In genomic region chrX:70549429-70549828, GRCh38 we compare ENCODE assay signal across 20 cellular contexts.
DNase-seq lines count a peak whose midpoint lies in the region; ATAC-seq, FAIRE-seq and TF ChIP-seq lines count a peak whose summit lies in the region.
"Had no signal": no experiment of that assay in that cellular context is flagged by ENCODE, and none has a peak within 500 bp of the region (broad histone marks: within the 10 kb centered on the region; RNA-seq: fewer than 3 reads in every experiment).

No MANE protein-coding gene starts in this region.

- no peaks in the 10 kb centered on the region for H3K4me1 ChIP-seq in thyroid gland
- no peaks in the 10 kb centered on the region for H3K4me1 ChIP-seq in CD8-positive, alpha-beta T cell (ENCODE audit: insufficient read depth, low read length)

- H3K27ac Mint-ChIP-seq in activated T-helper 17 cell treated with anti-CD3 and anti-CD28 coated beads, Interleukin-2, amount 50 U/mL, for 72 hours = peak overlapping the region; percentile 17
- no peak overlapping the region for H3K27ac Mint-ChIP-seq in CD8-positive, alpha-beta T cell
- no peak overlapping the region for H3K27ac Mint-ChIP-seq in activated CD4-positive, alpha-beta memory T cell treated with anti-CD3 and anti-CD28 coated beads for 36 hours
- H3K27ac Mint-ChIP-seq: B cell; CD4-positive, CD25-positive, alpha-beta regulatory T cell; CD8-positive, alpha-beta memory T cell; GM23338; H9 had no signal

- H3K4me3 ChIP-seq in bronchial epithelial cell (ENCODE audit: low read depth, low read length) = no peak overlapping the region
- no peak overlapping the region for H3K4me3 ChIP-seq in thyroid gland (replicated peaks in 1 of 3)
- H3K4me3 ChIP-seq in CD8-positive, alpha-beta T cell (ENCODE audit: low read depth, low read length) = no peak overlapping the region
- H3K4me3 ChIP-seq: BLaER1, GM12878, GM23338 had no signal

- DNase-seq in bronchial epithelial cell (ENCODE audit: low read depth) (no peak), thyroid gland (peak; percentile 10 to 33), mesenteric fat pad (ENCODE audit: low spot score) (no peak)
- DNase-seq in CD8-positive, alpha-beta T cell = no peak
- no peak for DNase-seq in activated CD4-positive, alpha-beta memory T cell treated with anti-CD3 and anti-CD28 coated beads for 36 hours
- DNase-seq: CD4-positive, CD25-positive, alpha-beta regulatory T cell; CD8-positive, alpha-beta memory T cell; DMS 273 treated with DMSO at 0.1 percent for 48 hours; DMS79; EL; GDM1; H9 had no signal

- H3K9me3 Mint-ChIP-seq in activated T-helper 17 cell treated with anti-CD3 and anti-CD28 coated beads, Interleukin-2, amount 50 U/mL, for 72 hours = no peaks in the 10 kb centered on the region
- no peaks in the 10 kb centered on the region for H3K9me3 Mint-ChIP-seq in CD8-positive, alpha-beta T cell
- no peaks in the 10 kb centered on the region for H3K9me3 Mint-ChIP-seq in activated CD4-positive, alpha-beta memory T cell treated with anti-CD3 and anti-CD28 coated beads for 36 hours
- H3K9me3 Mint-ChIP-seq: CD4-positive, CD25-positive, alpha-beta regulatory T cell; GM23338 had no signal

- TF ChIP-seq CTCF in bronchial epithelial cell (IDR thresholded peaks at IDR 0.05; ENCODE audit: insufficient read depth, low read length, severe bottlenecking) = no peak
- TF ChIP-seq CTCF in thyroid gland (IDR thresholded peaks at IDR 0.05) = no peak
- no peak for TF ChIP-seq CTCF in CD8-positive, alpha-beta T cell (IDR thresholded peaks at IDR 0.05)

- no peak overlapping the region for H3K27ac ChIP-seq in thyroid gland
- no peak overlapping the region for H3K27ac ChIP-seq in CD8-positive, alpha-beta T cell (ENCODE audit: low read depth, low read length)
- H3K27ac ChIP-seq: BLaER1, C4-2B had no signal

- no peaks in the 10 kb centered on the region for H3K27me3 ChIP-seq in bronchial epithelial cell (ENCODE audit: control insufficient read depth, insufficient read depth, low read length)
- no peaks in the 10 kb centered on the region for H3K27me3 ChIP-seq in thyroid gland
- no peaks in the 10 kb centered on the region for H3K27me3 ChIP-seq in CD8-positive, alpha-beta T cell (ENCODE audit: insufficient read depth, low read length)

- no peak for ATAC-seq in activated T-helper 17 cell treated with anti-CD3 and anti-CD28 coated beads, Interleukin-2, amount 50 U/mL, for 72 hours (replicated peaks)
- ATAC-seq in CD8-positive, alpha-beta T cell = no peak
- ATAC-seq: GM12878, GM23338, HCT116 had no signal

- no peak overlapping the region for H3K4me3 Mint-ChIP-seq in activated T-helper 17 cell treated with anti-CD3 and anti-CD28 coated beads, Interleukin-2, amount 50 U/mL, for 72 hours
- no peak overlapping the region for H3K4me3 Mint-ChIP-seq in CD8-positive, alpha-beta T cell
- H3K4me3 Mint-ChIP-seq in activated CD4-positive, alpha-beta memory T cell treated with anti-CD3 and anti-CD28 coated beads for 36 hours = no peak overlapping the region
- H3K4me3 Mint-ChIP-seq: B cell; CD4-positive, CD25-positive, alpha-beta regulatory T cell; CD8-positive, alpha-beta memory T cell; GM23338; H9 had no signal

- no peaks in the 10 kb centered on the region for H3K36me3 Mint-ChIP-seq in activated T-helper 17 cell treated with anti-CD3 and anti-CD28 coated beads, Interleukin-2, amount 50 U/mL, for 72 hours (ENCODE audit: low read depth)
- H3K36me3 Mint-ChIP-seq in CD8-positive, alpha-beta T cell = no peaks in the 10 kb centered on the region
- no peaks in the 10 kb centered on the region for H3K36me3 Mint-ChIP-seq in activated CD4-positive, alpha-beta memory T cell treated with anti-CD3 and anti-CD28 coated beads for 36 hours
- H3K36me3 Mint-ChIP-seq: CD4-positive, CD25-positive, alpha-beta regulatory T cell; CD8-positive, alpha-beta memory T cell had no signal

- WGBS in thyroid gland, 2 donors = 47 to 71% methylated on average over 2 to 3 of the region's 3 CpGs

- no peaks in the 10 kb centered on the region for H3K9me3 ChIP-seq in thyroid gland
- no peaks in the 10 kb centered on the region for H3K9me3 ChIP-seq in CD8-positive, alpha-beta T cell (ENCODE audit: low read length)
- H3K9me3 ChIP-seq: BLaER1 had no signal

- peak; percentile 60 for FAIRE-seq in bronchial epithelial cell (lab: Jason Lieb, UNC)
- FAIRE-seq: GM12878, GM19239 had no signal

- CTCF ChIA-PET in CD8-positive, alpha-beta T cell (lab: Charles Lee) = no interaction called here
- CTCF ChIA-PET in activated CD4-positive, alpha-beta memory T cell treated with anti-CD3 and anti-CD28 coated beads for 36 hours (lab: Charles Lee) = no interaction called here

- no peaks in the 10 kb centered on the region for H3K4me1 Mint-ChIP-seq in activated T-helper 17 cell treated with anti-CD3 and anti-CD28 coated beads, Interleukin-2, amount 50 U/mL, for 72 hours
- no peaks in the 10 kb centered on the region for H3K4me1 Mint-ChIP-seq in CD8-positive, alpha-beta T cell (ENCODE audit: low read depth)
- H3K4me1 Mint-ChIP-seq in activated CD4-positive, alpha-beta memory T cell treated with anti-CD3 and anti-CD28 coated beads for 36 hours (ENCODE audit: low read depth) = peaks cover 10% of the 10 kb centered on the region
- H3K4me1 Mint-ChIP-seq: B cell; CD4-positive, CD25-positive, alpha-beta regulatory T cell; CD8-positive, alpha-beta memory T cell; H9 had no signal

- intact Hi-C loops in thyroid gland (cut with DNase I) = no loop called here
- intact Hi-C loops in CD8-positive, alpha-beta T cell (cut with DNase I, micrococcal nuclease) = no loop called here
- intact Hi-C loops in activated CD4-positive, alpha-beta memory T cell treated with anti-CD3 and anti-CD28 coated beads for 36 hours (cut with micrococcal nuclease) = no loop called here

- H3K36me3 ChIP-seq in bronchial epithelial cell (ENCODE audit: control insufficient read depth, insufficient read depth, low read length) (no peaks in the 10 kb centered on the region), thyroid gland (no peaks in the 10 kb centered on the region)
- H3K36me3 ChIP-seq in CD8-positive, alpha-beta T cell (ENCODE audit: insufficient read depth, low read length) = no peaks in the 10 kb centered on the region
- H3K36me3 ChIP-seq: BLaER1 had no signal

- no peak for TF ChIP-seq POLR2A in thyroid gland (IDR thresholded peaks at IDR 0.05)

- POLR2A ChIA-PET in CD8-positive, alpha-beta T cell (lab: Charles Lee) = no interaction called here
- POLR2A ChIA-PET in activated CD4-positive, alpha-beta memory T cell treated with anti-CD3 and anti-CD28 coated beads for 36 hours (lab: Charles Lee) = no interaction called here

- no peaks in the 10 kb centered on the region for H3K27me3 Mint-ChIP-seq in activated T-helper 17 cell treated with anti-CD3 and anti-CD28 coated beads, Interleukin-2, amount 50 U/mL, for 72 hours
- H3K27me3 Mint-ChIP-seq in CD8-positive, alpha-beta T cell (ENCODE audit: low read depth) = no peaks in the 10 kb centered on the region
- no peaks in the 10 kb centered on the region for H3K27me3 Mint-ChIP-seq in activated CD4-positive, alpha-beta memory T cell treated with anti-CD3 and anti-CD28 coated beads for 36 hours
- H3K27me3 Mint-ChIP-seq: B cell had no signal

Comparison
In these comparisons a context has a peak if more than half of its experiments do, and no peak if none do; other contexts are left out.
1. DNase-seq: peak in thyroid gland (2 of 2); none in bronchial epithelial cell (single experiment), CD8-positive, alpha-beta T cell (0 of 7), activated CD4-positive, alpha-beta memory T cell treated with anti-CD3 and anti-CD28 coated beads for 36 hours (single experiment) and mesenteric fat pad (single experiment).